ENCODE assay signal across 14 cellular contexts in genomic region chr4:172740434-172740833, GRCh38.
DNase-seq lines count a peak whose midpoint lies in the region; ATAC-seq and TF ChIP-seq lines count a peak whose summit lies in the region.
"Had no signal": no experiment of that assay in that cellular context is flagged by ENCODE, and none has a peak within 500 bp of the region (broad histone marks: within the 10 kb centered on the region; RNA-seq: fewer than 3 reads in every experiment).

No MANE protein-coding gene starts in this region.

- DNase-seq in iPS-NIHi7 (ENCODE audit: extremely low spot score) (no peak), NCI-H510A treated with DMSO at 0.1 percent for 48 hours (lab: John Stamatoyannopoulos, UW) (no peak), spleen (no peak)
- no peak for DNase-seq in activated CD8-positive, alpha-beta memory T cell treated with anti-CD3 and anti-CD28 coated beads, Interleukin-2, amount 10 ng/mL, durations not matched to agents 7 days and 5 days
- DNase-seq: effector memory CD8-positive, alpha-beta T cell; NCI-H2029 treated with DMSO at 0.1 percent for 48 hours; ovary had no signal

- peaks cover 5 to 38% (median 29%) of the 10 kb centered on the region in 8 donors for H3K9me3 ChIP-seq in spleen
- H3K9me3 ChIP-seq: ovary had no signal

- peak; percentile 98 for ATAC-seq in GM18508 (IDR thresholded peaks at IDR 0.05; ENCODE audit: insufficient read depth, unreplicated experiment)
- peak; percentile 93 for ATAC-seq in GM21367 (IDR thresholded peaks at IDR 0.05; ENCODE audit: unreplicated experiment)
- ATAC-seq in HG02938 (IDR thresholded peaks at IDR 0.05; ENCODE audit: unreplicated experiment): peak; percentile 98
- peak; percentile 93 for ATAC-seq in HG03521 (IDR thresholded peaks at IDR 0.05; ENCODE audit: unreplicated experiment)
- ATAC-seq in activated CD8-positive, alpha-beta memory T cell treated with anti-CD3 and anti-CD28 coated beads, Interleukin-2, amount 10 ng/mL, durations not matched to agents 7 days and 5 days: no peak
- ATAC-seq: effector memory CD8-positive, alpha-beta T cell had no signal

- no peaks in the 10 kb centered on the region for H3K36me3 ChIP-seq in spleen
- H3K36me3 ChIP-seq: ovary had no signal

- TF ChIP-seq CTCF in spleen (IDR thresholded peaks at IDR 0.05 in 8 of 11, conservative IDR thresholded peaks at IDR 0.05 in 3 of 11): no peak

- CTCF ChIA-PET in activated CD8-positive, alpha-beta memory T cell treated with anti-CD3 and anti-CD28 coated beads, Interleukin-2, amount 10 ng/mL, durations not matched to agents 7 days and 5 days (lab: Charles Lee): no interaction called here

- H3K4me3 ChIP-seq in spleen: no peak overlapping the region
- H3K4me3 ChIP-seq: lung, ovary had no signal

- WGBS in spleen, 5 donors: 74 to 95% (median 81%) methylated on average over 1 of the region's 1 CpG

- H3K36me3 Mint-ChIP-seq in activated CD8-positive, alpha-beta memory T cell treated with anti-CD3 and anti-CD28 coated beads, Interleukin-2, amount 10 ng/mL, durations not matched to agents 7 days and 5 days: no peaks in the 10 kb centered on the region

- peaks cover 4% of the 10 kb centered on the region for H3K9me3 Mint-ChIP-seq in activated CD8-positive, alpha-beta memory T cell treated with anti-CD3 and anti-CD28 coated beads, Interleukin-2, amount 10 ng/mL, durations not matched to agents 7 days and 5 days (ENCODE audit: low read depth)

- H3K27me3 ChIP-seq in spleen (replicated peaks in 1 of 7): no peaks in the 10 kb centered on the region
- H3K27me3 ChIP-seq: ovary had no signal

- H3K4me3 Mint-ChIP-seq in activated CD8-positive, alpha-beta memory T cell treated with anti-CD3 and anti-CD28 coated beads, Interleukin-2, amount 10 ng/mL, durations not matched to agents 7 days and 5 days: no peak overlapping the region
- H3K4me3 Mint-ChIP-seq: effector memory CD8-positive, alpha-beta T cell; stimulated activated naive CD8-positive, alpha-beta T cell treated with anti-CD3 and anti-CD28 coated beads, Interleukin-15, Interleukin-2, amounts not matched to agents 100 ng/mL and 50 ng/mL, for 24 hours; T-helper 1 cell treated with Interleukin-12 subunit alpha and Interleukin-12 subunit beta and Interleukin-4 antibody, amounts not matched to agents 30 μg/mL and 1 μg/mL, for 36 hours had no signal

- H3K27me3 Mint-ChIP-seq in activated CD8-positive, alpha-beta memory T cell treated with anti-CD3 and anti-CD28 coated beads, Interleukin-2, amount 10 ng/mL, durations not matched to agents 7 days and 5 days: no peaks in the 10 kb centered on the region
- H3K27me3 Mint-ChIP-seq: effector memory CD8-positive, alpha-beta T cell; stimulated activated naive CD8-positive, alpha-beta T cell treated with anti-CD3 and anti-CD28 coated beads, Interleukin-15, Interleukin-2, amounts not matched to agents 100 ng/mL and 50 ng/mL, for 24 hours had no signal

- H3K27ac Mint-ChIP-seq in activated CD8-positive, alpha-beta memory T cell treated with anti-CD3 and anti-CD28 coated beads, Interleukin-2, amount 10 ng/mL, durations not matched to agents 7 days and 5 days: no peak overlapping the region
- H3K27ac Mint-ChIP-seq: effector memory CD8-positive, alpha-beta T cell; stimulated activated naive CD8-positive, alpha-beta T cell treated with anti-CD3 and anti-CD28 coated beads, Interleukin-15, Interleukin-2, amounts not matched to agents 100 ng/mL and 50 ng/mL, for 24 hours; T-helper 1 cell treated with Interleukin-12 subunit alpha and Interleukin-12 subunit beta and Interleukin-4 antibody, amounts not matched to agents 30 μg/mL and 1 μg/mL, for 36 hours had no signal

- no peaks in the 10 kb centered on the region for H3K4me1 Mint-ChIP-seq in activated CD8-positive, alpha-beta memory T cell treated with anti-CD3 and anti-CD28 coated beads, Interleukin-2, amount 10 ng/mL, durations not matched to agents 7 days and 5 days

- TF ChIP-seq POLR2A in spleen (IDR thresholded peaks at IDR 0.05): no peak

- intact Hi-C loops in spleen (cut with DNase I; ENCODE audit: low total_unique reads): no loop called here

- no peaks in the 10 kb centered on the region for H3K4me1 ChIP-seq in spleen

- H3K27ac ChIP-seq in spleen: no peak overlapping the region
- H3K27ac ChIP-seq: ovary had no signal
